14 cellular contexts compared by ENCODE assay signal in genomic region chr9:6902423-6902822, GRCh38.
DNase-seq lines count a peak whose midpoint lies in the region; ATAC-seq, FAIRE-seq and TF ChIP-seq lines count a peak whose summit lies in the region.
"Had no signal": no experiment of that assay in that cellular context is flagged by ENCODE, and none has a peak within 500 bp of the region (broad histone marks: within the 10 kb centered on the region; RNA-seq: fewer than 3 reads in every experiment).

No MANE protein-coding gene starts in this region.

- no peak overlapping the region for H2BK20ac ChIP-seq in H9 (ENCODE audit: low read depth, low read length, poor library complexity, severe bottlenecking)

- H2AFZ ChIP-seq in H9 (ENCODE audit: low read length): no peak overlapping the region
- no peak overlapping the region for H2AFZ ChIP-seq in HepG2 (ENCODE audit: low read length)

- H3K18ac ChIP-seq in H9 (ENCODE audit: insufficient read length, low read depth, low read length): no peak overlapping the region

- H3K4me2 ChIP-seq in H9 (ENCODE audit: insufficient read depth, insufficient read length, low read length) (no peak overlapping the region), HepG2 (ENCODE audit: low read depth, low read length) (no peak overlapping the region)

- H3K27me3 ChIP-seq in H9 (ENCODE audit: insufficient read depth, low read length): no peaks in the 10 kb centered on the region
- no peaks in the 10 kb centered on the region for H3K27me3 ChIP-seq in HepG2 (ENCODE audit: control insufficient read depth in 1 of 2, insufficient read depth in 2 of 2, low read length in 2 of 2)
- no peaks in the 10 kb centered on the region for H3K27me3 ChIP-seq in uterus
- H3K27me3 ChIP-seq: heart right ventricle, stomach had no signal

- H3K36me3 ChIP-seq in HepG2 (replicated peaks in 1 of 2; ENCODE audit: control insufficient read depth in 1 of 2, insufficient read depth in 2 of 2, low read length in 2 of 2) (no peaks in the 10 kb centered on the region; a peak in 1 of 5 replicates), uterus (no peaks in the 10 kb centered on the region)

- no peak overlapping the region for H4K8ac ChIP-seq in H9 (replicated peaks; ENCODE audit: insufficient read length, low read depth, low read length)

- no peak overlapping the region for H3K23ac ChIP-seq in H9 (ENCODE audit: insufficient read length, low read depth, low read length)

- H3K27ac Mint-ChIP-seq in H9: peak overlapping the region; percentile 30 to 81 (median 55); a peak in 6 of 7 replicates
- H3K27ac Mint-ChIP-seq: activated naive CD8-positive, alpha-beta T cell treated with anti-CD3 and anti-CD28 coated beads, Interleukin-2, amount 10 ng/mL, durations not matched to agents 7 days and 5 days had no signal

- no peaks in the 10 kb centered on the region for H3K9me3 Mint-ChIP-seq in H9
- H3K9me3 Mint-ChIP-seq: activated naive CD8-positive, alpha-beta T cell treated with anti-CD3 and anti-CD28 coated beads, Interleukin-2, amount 10 ng/mL, durations not matched to agents 7 days and 5 days had no signal

- in situ Hi-C loops in HepG2 (cut with HindIII; ENCODE audit: extremely low pct_ligation_motif_present, low pct_unique_long_range_greater_than_20kb): loop anchor here (25.0 kb wide), 2 partner anchors 285 to 635 kb away; no protein-coding TSS in a partner anchor

- H3K4me3 Mint-ChIP-seq in H9: no peak overlapping the region
- H3K4me3 Mint-ChIP-seq: activated naive CD8-positive, alpha-beta T cell treated with anti-CD3 and anti-CD28 coated beads, Interleukin-2, amount 10 ng/mL, durations not matched to agents 7 days and 5 days had no signal

- no peak overlapping the region for H2BK120ac ChIP-seq in H9 (ENCODE audit: low read depth, low read length, poor library complexity, severe bottlenecking)

- H4K20me1 ChIP-seq in H9 (ENCODE audit: control insufficient read depth, insufficient read depth, insufficient read length) (no peaks in the 10 kb centered on the region), HepG2 (ENCODE audit: insufficient read depth, low read length) (no peaks in the 10 kb centered on the region)

- TF ChIP-seq CTCF in H9 (conservative IDR thresholded peaks at IDR 0.05): no peak
- no peak for TF ChIP-seq CTCF in HepG2 (CRISPR knock-in tag; IDR thresholded peaks at IDR 0.05)
- TF ChIP-seq CTCF in uterus (IDR thresholded peaks at IDR 0.05): no peak

- H3K27ac ChIP-seq in H9 (ENCODE audit: insufficient read length, low read depth, low read length) (no peak overlapping the region), HepG2 (ENCODE audit: extremely low read length, insufficient read depth, low read length) (peak overlapping the region; percentile 99), uterus (no peak overlapping the region)
- H3K27ac ChIP-seq: heart right ventricle, stomach had no signal

- H3K56ac ChIP-seq in H9 (ENCODE audit: insufficient read length, low read depth, low read length): no peak overlapping the region

- intact Hi-C loops in HepG2 (cut with micrococcal nuclease; ENCODE audit: unreplicated experiment) (no loop called here), uterus (cut with DNase I; ENCODE audit: low total_unique reads) (no loop called here), cardiac septum (cut with DNase I) (no loop called here)

- peaks cover 24 to 25% of the 10 kb centered on the region in 2 experiments for H3K4me1 Mint-ChIP-seq in H9

- ATAC-seq in HepG2 (no peak), HG02623 (IDR thresholded peaks at IDR 0.05; ENCODE audit: unreplicated experiment) (no peak)
- ATAC-seq: heart right ventricle had no signal

- H2BK12ac ChIP-seq in H9 (ENCODE audit: insufficient read length, low read depth, low read length): no peak overlapping the region

- no peak for FAIRE-seq in HepG2 (lab: Jason Lieb, UNC)

- H3K9ac ChIP-seq in H9 (ENCODE audit: extremely low read depth, insufficient read length, low read length) (no peak overlapping the region), HepG2 (ENCODE audit: insufficient read depth, low read depth, low read length) (0 out of 2 replicates have a peak overlapping the region, but pooled peaks have one; percentile 2)

- TF ChIP-seq POLR2A in HepG2 (IDR thresholded peaks at IDR 0.05; ENCODE audit: insufficient read depth in 1 of 2, low read depth in 2 of 2, low read length in 2 of 2): no peak
- TF ChIP-seq POLR2A in uterus (IDR thresholded peaks at IDR 0.05): no peak

- no peak overlapping the region for H3K4ac ChIP-seq in H9 (ENCODE audit: low read depth, low read length)

- H3K27me3 Mint-ChIP-seq in H9 (ENCODE audit: low read depth): no peaks in the 10 kb centered on the region
- H3K27me3 Mint-ChIP-seq: activated naive CD8-positive, alpha-beta T cell treated with anti-CD3 and anti-CD28 coated beads, Interleukin-2, amount 10 ng/mL, durations not matched to agents 7 days and 5 days had no signal

- CTCF ChIA-PET in HepG2 (lab: Yijun Ruan, JAX; ENCODE audit: low intra/inter-chr PET ratio, low total read pairs): no interaction called here

- DNase-seq in Daoy (ENCODE audit: low read depth) (peak; percentile 71), H9 (no peak), astrocyte of the hippocampus (ENCODE audit: low read depth, low spot score) (peak; percentile 65), HepG2 (ENCODE audit: low spot score) (no peak), uterus (no peak), cardiac septum (ENCODE audit: low spot score) (no peak)
- DNase-seq: activated CD4-positive, alpha-beta T cell treated with anti-CD3 and anti-CD28 coated beads, Interleukin-2, amount 50 U/mL, for 48 hours; activated naive CD8-positive, alpha-beta T cell treated with anti-CD3 and anti-CD28 coated beads, Interleukin-2, amount 10 ng/mL, durations not matched to agents 7 days and 5 days; heart right ventricle; NCI-H146; stimulated activated CD4-positive, alpha-beta T cell treated with anti-CD3 and anti-CD28 coated beads, Interleukin-1b, Interleukin-23, amount 100 ng/mL, for 48 hours; stomach; T-helper 1 cell had no signal

- peaks cover 2% of the 10 kb centered on the region for H3K79me1 ChIP-seq in H9 (ENCODE audit: insufficient read depth, low read depth, low read length, poor library complexity, severe bottlenecking)

- BruUV-seq in HepG2 (replicated peaks; lab: Mats Ljungman, UMichigan): no TSS peak

- no peak overlapping the region for H2BK5ac ChIP-seq in H9 (ENCODE audit: insufficient read length, low read length)

- H3K9me3 ChIP-seq in H9 (ENCODE audit: control insufficient read depth, low read depth, low read length): no peaks in the 10 kb centered on the region
- no peaks in the 10 kb centered on the region for H3K9me3 ChIP-seq in HepG2 (ENCODE audit: low read length)
- H3K9me3 ChIP-seq in uterus: no peaks in the 10 kb centered on the region
- H3K9me3 ChIP-seq: heart right ventricle, stomach had no signal

- H3K14ac ChIP-seq in H9 (ENCODE audit: insufficient read depth, low read length): no peak overlapping the region

- H4K5ac ChIP-seq in H9 (ENCODE audit: insufficient read length, low read depth, low read length): no peak overlapping the region

- H2AK5ac ChIP-seq in H9 (ENCODE audit: insufficient read length, low read length): no peak overlapping the region

- H4K91ac ChIP-seq in H9 (ENCODE audit: insufficient read length, low read depth, low read length): no peak overlapping the region

- TF ChIP-seq EP300 in HepG2 (IDR thresholded peaks at IDR 0.05; ENCODE audit: low read depth in 2 of 2, low read length in 2 of 2): no peak
- no peak for TF ChIP-seq EP300 in HepG2 (CRISPR knock-in tag; IDR thresholded peaks at IDR 0.05; ENCODE audit: borderline replicate concordance)

- H3K36me3 Mint-ChIP-seq in H9 (ENCODE audit: insufficient read depth in 1 of 3, low read depth in 3 of 3): 0 out of 7 replicates have a peak, but pooled peaks cover 0 to 2% (median 0%) of the 10 kb centered on the region in 3 experiments

- no peak overlapping the region for H2BK15ac ChIP-seq in H9 (ENCODE audit: low read depth, low read length)

- no peaks in the 10 kb centered on the region for H3K79me2 ChIP-seq in H9 (ENCODE audit: insufficient read depth, low read length)
- H3K79me2 ChIP-seq in HepG2 (ENCODE audit: insufficient read depth, low read length): peaks cover 26% of the 10 kb centered on the region

- H3K4me1 ChIP-seq in H9 (ENCODE audit: insufficient read depth, low read length): peaks cover 5% of the 10 kb centered on the region; the same call in 1 of the 2 replicates
- peaks cover 95% of the 10 kb centered on the region for H3K4me1 ChIP-seq in HepG2 (ENCODE audit: insufficient read depth, low read length)
- H3K4me1 ChIP-seq in uterus: peaks cover 0 to 4% of the 10 kb centered on the region in 2 donors

- no peaks in the 10 kb centered on the region for H3K23me2 ChIP-seq in H9 (ENCODE audit: insufficient read length, low read depth, low read length, poor library complexity, severe bottlenecking)

- no peak for TF ChIP-seq RAD21 in HepG2 (CRISPR knock-in tag; IDR thresholded peaks at IDR 0.05)

- no peak overlapping the region for H3K4me3 ChIP-seq in HepG2 (replicated peaks in 1 of 3; ENCODE audit: insufficient read depth in 1 of 3, low read depth in 2 of 3, low read length in 3 of 3)
- no peak overlapping the region for H3K4me3 ChIP-seq in uterus
- H3K4me3 ChIP-seq: heart right ventricle, stomach had no signal

- no peak overlapping the region for H3T11ph ChIP-seq in H9 (ENCODE audit: low read length)

- POLR2A ChIA-PET in HepG2 (lab: Yijun Ruan, JAX): no interaction called here

- no CpG with 5 or more reads among the region's 5 CpGs for WGBS in H9 (ENCODE audit: extremely low coverage, insufficient read length, low lambda C conversion rate)
- 88% methylated on average over 5 of the region's 5 CpGs for WGBS in HepG2 (ENCODE audit: low lambda C conversion rate)

TF ChIP-seq in HepG2, 621 proteins besides CTCF, POLR2A, EP300 and RAD21 (continues in another document):
- no peak for TF ChIP-seq SRY (CRISPR knock-in tag; IDR thresholded peaks at IDR 0.05)
- TF ChIP-seq SETDB1 (CRISPR knock-in tag; IDR thresholded peaks at IDR 0.05; ENCODE audit: borderline replicate concordance): no peak
- no peak for TF ChIP-seq GLI4 (CRISPR knock-in tag; IDR thresholded peaks at IDR 0.05; ENCODE audit: borderline replicate concordance)
- TF ChIP-seq ZNF337 (CRISPR knock-in tag; IDR thresholded peaks at IDR 0.05; ENCODE audit: borderline replicate concordance, low read depth): no peak
- TF ChIP-seq SP5 (CRISPR knock-in tag; IDR thresholded peaks at IDR 0.05; ENCODE audit: borderline replicate concordance, low read depth): no peak
- no peak for TF ChIP-seq NFYB (CRISPR knock-in tag; IDR thresholded peaks at IDR 0.05)
- TF ChIP-seq ATF7-NPFF (CRISPR knock-in tag; IDR thresholded peaks at IDR 0.05; ENCODE audit: low read depth): no peak
- no peak for TF ChIP-seq SMC3 (IDR thresholded peaks at IDR 0.05; ENCODE audit: low read length)

Comparison
In these comparisons a context has a peak if more than half of its experiments do, and no peak if none do; other contexts are left out.
1. DNase-seq: peak in Daoy (single experiment) and astrocyte of the hippocampus (single experiment); none in H9 (single experiment), HepG2 (single experiment), uterus (0 of 2) and cardiac septum (single experiment).